Comparison of ENCODE assay signal across 19 cellular contexts in the genomic region with DNA sequence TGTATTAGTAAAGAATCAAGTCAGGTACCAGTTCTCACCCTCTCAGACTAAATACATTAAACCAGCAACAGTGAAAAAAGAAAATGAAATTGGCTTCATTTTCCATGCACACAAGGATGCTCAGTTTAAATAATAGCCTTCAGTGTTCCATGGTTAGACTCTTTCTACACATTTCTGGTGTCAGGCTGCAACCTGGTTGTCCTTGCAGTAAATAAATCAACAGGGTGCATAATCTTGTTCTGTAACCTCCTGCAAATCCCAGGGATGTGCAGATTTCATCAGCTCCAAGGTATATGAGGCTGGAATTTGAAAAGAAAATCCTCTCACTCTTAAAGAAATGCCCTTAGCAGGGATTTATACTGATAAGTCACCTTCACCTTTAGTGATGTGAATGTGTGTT. TPM values are rescaled to one million over a fixed set of nuclear protein-coding genes. Genes with fewer than 3 reads are reported as not detected.
DNase-seq lines count a peak whose midpoint lies in the region; ATAC-seq, FAIRE-seq and TF ChIP-seq lines count a peak whose summit lies in the region.
"Had no signal": no experiment of that assay in that cellular context is flagged by ENCODE, and none has a peak within 500 bp of the region (broad histone marks: within the 10 kb centered on the region; RNA-seq: fewer than 3 reads in every experiment).

No MANE protein-coding gene starts in this region.

- peaks cover 10% of the 10 kb centered on the region; the same call in 1 of the 2 replicates for H3F3A ChIP-seq in MM.1S (ENCODE audit: insufficient read depth, low read length)

- H3K36me3 ChIP-seq in MM.1S (replicated peaks; ENCODE audit: insufficient read depth, low read length): no peaks in the 10 kb centered on the region
- H3K36me3 ChIP-seq: MG63, SJSA1 had no signal

- H3K4me2 ChIP-seq in MM.1S (ENCODE audit: low read depth, low read length): peak overlapping the region; percentile 57; the same call in 1 of the 2 replicates

- H3K9ac ChIP-seq in MM.1S (ENCODE audit: low read length): peak overlapping the region; percentile 25; the same call in 1 of the 2 replicates

- H3K9me2 ChIP-seq in MM.1S (replicated peaks; ENCODE audit: insufficient read depth, low read length): no peaks in the 10 kb centered on the region

- FAIRE-seq in GM12891 (lab: Jason Lieb, UNC): peak; percentile 66
- FAIRE-seq: H54 had no signal

- H3K4me1 ChIP-seq in MM.1S (ENCODE audit: low read length): peaks cover 24% of the 10 kb centered on the region
- H3K4me1 ChIP-seq: SJSA1 had no signal

- no peaks in the 10 kb centered on the region for H3K27me3 Mint-ChIP-seq in stimulated activated naive B cell treated with anti-CD40 and anti-IgM and Interleukin-4, amounts not matched to agents 10 μg/mL and 1 μg/mL and 100 μg/mL, for 72 hours
- H3K27me3 Mint-ChIP-seq: CD4-positive, alpha-beta T cell had no signal

- peak overlapping the region; percentile 57 for H3K27ac Mint-ChIP-seq in stimulated activated naive B cell treated with anti-CD40 and anti-IgM and Interleukin-4, amounts not matched to agents 10 μg/mL and 1 μg/mL and 100 μg/mL, for 72 hours
- H3K27ac Mint-ChIP-seq: CD4-positive, alpha-beta T cell had no signal

- peak overlapping the region; percentile 7; the same call in 1 of the 2 replicates for H3K27ac ChIP-seq in MM.1S (ENCODE audit: low read length)
- H3K27ac ChIP-seq: SJSA1 had no signal

- no peaks in the 10 kb centered on the region for H3K79me2 ChIP-seq in MM.1S (ENCODE audit: low read length)

- ATAC-seq in stimulated activated naive B cell treated with anti-CD40 and anti-IgM and Interleukin-4, amounts not matched to agents 10 μg/mL and 1 μg/mL and 100 μg/mL, for 72 hours (replicated peaks): no peak
- ATAC-seq in GM19328 (IDR thresholded peaks at IDR 0.05; ENCODE audit: unreplicated experiment) (no peak), HG03521 (IDR thresholded peaks at IDR 0.05; ENCODE audit: unreplicated experiment) (no peak)
- ATAC-seq: Right ventricle myocardium inferior had no signal

- peaks cover 3 to 9% of the 10 kb centered on the region in 2 donors for H3K36me3 Mint-ChIP-seq in stimulated activated naive B cell treated with anti-CD40 and anti-IgM and Interleukin-4, amounts not matched to agents 10 μg/mL and 1 μg/mL and 100 μg/mL, for 72 hours

- DNase-seq in GM12891 (ENCODE audit: insufficient read length, low spot score) (no peak), MM.1S (no peak), cerebellum (ENCODE audit: low spot score) (peak; percentile 12)
- DNase-seq in stimulated activated naive B cell treated with anti-CD40 and anti-IgM and Interleukin-4, amounts not matched to agents 10 μg/mL and 1 μg/mL and 100 μg/mL, for 72 hours: no peak
- no peak for DNase-seq in activated CD4-positive, alpha-beta T cell treated with anti-CD3 and anti-CD28 coated beads for 1 hour
- DNase-seq: CD4-positive, alpha-beta T cell; COR-L47; DMS79; Kasumi-1; MG63; NCI-H1092 treated with DMSO at 0.1 percent for 48 hours; NCI-H1436 treated with DMSO at 0.1 percent for 48 hours; NCI-H1930; NCI-H345 had no signal

- H4K20me1 ChIP-seq in MM.1S (ENCODE audit: insufficient read depth, low read length): no peaks in the 10 kb centered on the region

- H3K9me3 Mint-ChIP-seq in stimulated activated naive B cell treated with anti-CD40 and anti-IgM and Interleukin-4, amounts not matched to agents 10 μg/mL and 1 μg/mL and 100 μg/mL, for 72 hours: peaks cover 5 to 9% of the 10 kb centered on the region in 2 donors

- peaks cover 22 to 44% of the 10 kb centered on the region in 2 donors for H3K4me1 Mint-ChIP-seq in stimulated activated naive B cell treated with anti-CD40 and anti-IgM and Interleukin-4, amounts not matched to agents 10 μg/mL and 1 μg/mL and 100 μg/mL, for 72 hours

- 0 out of 2 replicates have a peak overlapping the region, but pooled peaks have one; percentile 6 for H2AFZ ChIP-seq in MM.1S (ENCODE audit: low read length)

- H3K4me3 Mint-ChIP-seq in stimulated activated naive B cell treated with anti-CD40 and anti-IgM and Interleukin-4, amounts not matched to agents 10 μg/mL and 1 μg/mL and 100 μg/mL, for 72 hours: no peak overlapping the region
- H3K4me3 Mint-ChIP-seq: CD4-positive, alpha-beta T cell had no signal

- no peaks in the 10 kb centered on the region for H3K9me3 ChIP-seq in MM.1S (replicated peaks; ENCODE audit: insufficient read depth, low read length)
- H3K9me3 ChIP-seq: SJSA1 had no signal

- no peak for TF ChIP-seq POLR2A in GM12891 (IDR thresholded peaks at IDR 0.05; ENCODE audit: low read depth, low read length)

- H3K27me3 ChIP-seq in MM.1S (replicated peaks; ENCODE audit: insufficient read depth, low read length): no peaks in the 10 kb centered on the region
- H3K27me3 ChIP-seq: MG63, SJSA1 had no signal

- H3K4me3 ChIP-seq in MM.1S (ENCODE audit: low read length): no peak overlapping the region
- H3K4me3 ChIP-seq: MG63, SJSA1 had no signal

- no peak for TF ChIP-seq CTCF in MM.1S (IDR thresholded peaks at IDR 0.05; ENCODE audit: low read length)

TF ChIP-seq in GM12891, 5 proteins besides CTCF, POLR2A, EP300 and RAD21:
- TF ChIP-seq TAF1 (IDR thresholded peaks at IDR 0.05; ENCODE audit: low read depth, low read length): no peak
- no peak for TF ChIP-seq SPI1 (IDR thresholded peaks at IDR 0.05; ENCODE audit: low read depth, low read length)
- TF ChIP-seq POLR2AphosphoS5 (IDR thresholded peaks at IDR 0.05; ENCODE audit: low read depth, low read length): no peak

RNA-seq across cellular contexts. Expression of a gene that starts 46.7 kb away (rescaled TPM):
- 117 TPM for polyA plus RNA-seq in GM12891 (2012; ENCODE audit: low read depth, missing spikeins)
- total RNA-seq in cerebellum: 47.0 TPM
